ENCODE assay signal across 13 cellular contexts in genomic region chr5:170554566-170555267, GRCh38. TPM values are rescaled to one million over a fixed set of nuclear protein-coding genes. Genes with fewer than 3 reads are reported as not detected.
A peak's percentile ranks its signal among the peaks of the same experiment; 100 is the strongest.
DNase-seq lines count a peak whose midpoint lies in the region; ATAC-seq and TF ChIP-seq lines count a peak whose summit lies in the region.
"Had no signal": no experiment of that assay in that cellular context is flagged by ENCODE, and none has a peak within 500 bp of the region (broad histone marks: within the 10 kb centered on the region; RNA-seq: fewer than 3 reads in every experiment).

No MANE protein-coding gene starts in this region.

- H3K4me3 ChIP-seq in HEK293 (ENCODE audit: low read depth, low read length) (no peak overlapping the region), fibroblast of lung (replicated peaks in 1 of 4; ENCODE audit: control extremely low read depth in 1 of 4, insufficient read depth in 1 of 4, low read depth in 3 of 4, low read length in 4 of 4) (no peak overlapping the region), parathyroid adenoma (ENCODE audit: low read depth, low read length) (no peak overlapping the region)
- no peak overlapping the region for H3K4me3 ChIP-seq in CD4-positive, alpha-beta memory T cell (ENCODE audit: low read length in 2 of 2)
- H3K4me3 ChIP-seq: cardiac muscle cell, suprapubic skin had no signal

- H3K36me3 ChIP-seq in HEK293 (ENCODE audit: control insufficient read depth in 2 of 2, insufficient read depth in 1 of 2, low read length in 2 of 2) (no peaks in the 10 kb centered on the region), fibroblast of lung (ENCODE audit: control insufficient read depth, insufficient read depth, low read length) (no peaks in the 10 kb centered on the region), parathyroid adenoma (ENCODE audit: control insufficient read depth, insufficient read depth, low read length) (no peaks in the 10 kb centered on the region)
- H3K36me3 ChIP-seq in CD4-positive, alpha-beta memory T cell (ENCODE audit: insufficient read depth, low read length): no peaks in the 10 kb centered on the region
- H3K36me3 ChIP-seq: cardiac muscle cell, suprapubic skin had no signal

- H3K4me2 ChIP-seq in fibroblast of lung (ENCODE audit: extremely low read depth, insufficient read depth, low read length): peak overlapping the region; percentile 8
- H3K4me2 ChIP-seq in parathyroid adenoma (ENCODE audit: low read length): no peak overlapping the region

- H3K79me2 ChIP-seq in fibroblast of lung (ENCODE audit: control insufficient read depth, insufficient read depth, low read length) (no peaks in the 10 kb centered on the region), parathyroid adenoma (peaks cover 3% of the 10 kb centered on the region)

- H3K27ac Mint-ChIP-seq in CD4-positive, alpha-beta memory T cell: no peak overlapping the region
- H3K27ac Mint-ChIP-seq in WTC11: no peak overlapping the region

- no peak for TF ChIP-seq CTCF in HEK293 (tag by site-specific recombination; IDR thresholded peaks at IDR 0.05)
- TF ChIP-seq CTCF in fibroblast of lung (conservative IDR thresholded peaks at IDR 0.05 in 1 of 2, IDR thresholded peaks at IDR 0.05 in 1 of 2; ENCODE audit: low read depth in 1 of 2, low read length in 2 of 2): no peak
- no peak for TF ChIP-seq CTCF in parathyroid adenoma (IDR thresholded peaks at IDR 0.05)
- TF ChIP-seq CTCF in WTC11 (IDR thresholded peaks at IDR 0.05): no peak

- H2AFZ ChIP-seq in fibroblast of lung (ENCODE audit: low read length) (no peak overlapping the region), parathyroid adenoma (peak overlapping the region; percentile 27)

- H3K9ac ChIP-seq in fibroblast of lung (ENCODE audit: insufficient read depth, low read length) (no peak overlapping the region), parathyroid adenoma (no peak overlapping the region)

- H3K4me1 Mint-ChIP-seq in CD4-positive, alpha-beta memory T cell: no peaks in the 10 kb centered on the region
- peaks cover 6% of the 10 kb centered on the region; the same call in 1 of the 2 replicates for H3K4me1 Mint-ChIP-seq in WTC11

- peaks cover 0 to 2% (median 0%) of the 10 kb centered on the region in 8 donors for H3K9me3 Mint-ChIP-seq in CD4-positive, alpha-beta memory T cell
- H3K9me3 Mint-ChIP-seq in WTC11: no peaks in the 10 kb centered on the region

- H3K27ac ChIP-seq in HEK293 (ENCODE audit: extremely low read depth, low read depth, low read length): no peak overlapping the region; the same call in 1 of the 2 replicates
- no peak overlapping the region for H3K27ac ChIP-seq in fibroblast of lung (ENCODE audit: insufficient read depth, low read length)
- no peak overlapping the region for H3K27ac ChIP-seq in parathyroid adenoma
- no peak overlapping the region for H3K27ac ChIP-seq in CD4-positive, alpha-beta memory T cell (ENCODE audit: low read depth, low read length)
- H3K27ac ChIP-seq: cardiac muscle cell, suprapubic skin had no signal

- peak; percentile 73 for DNase-seq in NCI-H2171 treated with DMSO at 0.1 percent for 48 hours (lab: John Stamatoyannopoulos, UW)
- DNase-seq in fibroblast of lung (ENCODE audit: low read depth in 2 of 2): peak; percentile 53 to 71
- no peak for DNase-seq in CD4-positive, alpha-beta memory T cell
- no peak for DNase-seq in WTC11 (ENCODE audit: low spot score)
- DNase-seq in RKO (ENCODE audit: low spot score): no peak
- DNase-seq: activated CD4-positive, alpha-beta T cell treated with anti-CD3 and anti-CD28 coated beads for 48 hours had no signal

- POLR2A ChIA-PET in HEK293 (lab: Yijun Ruan, JAX) (no interaction called here), WTC11 (lab: Charles Lee) (interaction anchor here (0.6 kb wide), 1 partner anchor 20 kb away, joined by 3 read pairs; no protein-coding TSS in a partner anchor)
- POLR2A ChIA-PET in CD4-positive, alpha-beta memory T cell (lab: Charles Lee; ENCODE audit: partially characterized antibody): no interaction called here

- H3K27me3 ChIP-seq in fibroblast of lung (ENCODE audit: control insufficient read depth, insufficient read depth, low read length): no peaks in the 10 kb centered on the region
- H3K27me3 ChIP-seq in parathyroid adenoma (ENCODE audit: control insufficient read depth, insufficient read depth, low read length): no peaks in the 10 kb centered on the region
- H3K27me3 ChIP-seq in CD4-positive, alpha-beta memory T cell (ENCODE audit: insufficient read depth, low read length): no peaks in the 10 kb centered on the region
- H3K27me3 ChIP-seq: cardiac muscle cell had no signal

- CTCF ChIA-PET in HEK293 (lab: Yijun Ruan, JAX) (interaction anchor here (0.6 to 1.9 kb wide), 3 partner anchors 79 to 1359 kb away, joined by 3 to 4 read pairs (median 4); no protein-coding TSS in a partner anchor), WTC11 (lab: Charles Lee) (interaction anchor here (1.5 kb wide), 1 partner anchor 48 kb away, joined by 4 read pairs; no protein-coding TSS in a partner anchor)
- CTCF ChIA-PET in CD4-positive, alpha-beta memory T cell (lab: Charles Lee; ENCODE audit: partially characterized antibody): no interaction called here

- no peak for ATAC-seq in WTC11
- ATAC-seq in HG03280 (IDR thresholded peaks at IDR 0.05; ENCODE audit: unreplicated experiment): no peak
- ATAC-seq: sciatic nerve had no signal

- H3K9me3 ChIP-seq in HEK293 (ENCODE audit: control insufficient read depth, insufficient read depth, low read depth, low read length): no peaks in the 10 kb centered on the region
- no peaks in the 10 kb centered on the region for H3K9me3 ChIP-seq in fibroblast of lung (ENCODE audit: control insufficient read depth, insufficient read depth, low read depth, low read length)
- no peaks in the 10 kb centered on the region for H3K9me3 ChIP-seq in parathyroid adenoma (ENCODE audit: control insufficient read depth, low read length)
- no peaks in the 10 kb centered on the region for H3K9me3 ChIP-seq in CD4-positive, alpha-beta memory T cell (ENCODE audit: control insufficient read depth in 1 of 2, low read length in 2 of 2)
- H3K9me3 ChIP-seq: suprapubic skin had no signal

- no peaks in the 10 kb centered on the region for H3K4me1 ChIP-seq in HEK293 (ENCODE audit: control insufficient read depth, insufficient read depth, low read length)
- no peaks in the 10 kb centered on the region for H3K4me1 ChIP-seq in fibroblast of lung (ENCODE audit: control insufficient read depth, extremely low read depth, insufficient read depth, low read length)
- peaks cover 23% of the 10 kb centered on the region for H3K4me1 ChIP-seq in parathyroid adenoma
- no peaks in the 10 kb centered on the region for H3K4me1 ChIP-seq in CD4-positive, alpha-beta memory T cell (ENCODE audit: insufficient read depth, low read length)

- H3K27me3 Mint-ChIP-seq in CD4-positive, alpha-beta memory T cell: peaks cover 17 to 19% of the 10 kb centered on the region in 2 donors
- no peaks in the 10 kb centered on the region for H3K27me3 Mint-ChIP-seq in WTC11 (ENCODE audit: low read depth)

- no peaks in the 10 kb centered on the region for H3K36me3 Mint-ChIP-seq in CD4-positive, alpha-beta memory T cell
- no peaks in the 10 kb centered on the region for H3K36me3 Mint-ChIP-seq in WTC11

- no peak overlapping the region for H3K4me3 Mint-ChIP-seq in CD4-positive, alpha-beta memory T cell
- H3K4me3 Mint-ChIP-seq in WTC11: no peak overlapping the region

- H4K20me1 ChIP-seq in fibroblast of lung (ENCODE audit: control insufficient read depth, extremely low read depth, insufficient read depth, low read length): no peaks in the 10 kb centered on the region

- intact Hi-C loops in CD4-positive, alpha-beta memory T cell (cut with micrococcal nuclease): no loop called here

TF ChIP-seq in HEK293, 187 proteins besides CTCF, POLR2A, EP300 and RAD21 (continues in another document):
- peak; percentile 52; the same call in 1 of the 2 replicates for TF ChIP-seq ZNF366 (tag by site-specific recombination; conservative IDR thresholded peaks at IDR 0.05)

TF ChIP-seq in WTC11, 78 proteins besides CTCF, POLR2A, EP300 and RAD21:
- TF ChIP-seq ZNF121 (CRISPR knock-in tag; IDR thresholded peaks at IDR 0.05) (no peak), OVOL2 (CRISPR knock-in tag; IDR thresholded peaks at IDR 0.05; ENCODE audit: borderline replicate concordance) (no peak), ATF1 (CRISPR knock-in tag; IDR thresholded peaks at IDR 0.05) (no peak), GTF2I (CRISPR knock-in tag; conservative IDR thresholded peaks at IDR 0.05) (no peak), TEAD4 (CRISPR knock-in tag; IDR thresholded peaks at IDR 0.05) (no peak), SOX15 (CRISPR knock-in tag; IDR thresholded peaks at IDR 0.05) (no peak), ZNF416 (CRISPR knock-in tag; IDR thresholded peaks at IDR 0.05) (no peak)
- TF ChIP-seq, protein P1, sequence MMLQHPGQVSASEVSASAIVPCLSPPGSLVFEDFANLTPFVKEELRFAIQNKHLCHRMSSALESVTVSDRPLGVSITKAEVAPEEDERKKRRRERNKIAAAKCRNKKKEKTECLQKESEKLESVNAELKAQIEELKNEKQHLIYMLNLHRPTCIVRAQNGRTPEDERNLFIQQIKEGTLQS (CRISPR knock-in tag; conservative IDR thresholded peaks at IDR 0.05): no peak
- TF ChIP-seq, protein P2, sequence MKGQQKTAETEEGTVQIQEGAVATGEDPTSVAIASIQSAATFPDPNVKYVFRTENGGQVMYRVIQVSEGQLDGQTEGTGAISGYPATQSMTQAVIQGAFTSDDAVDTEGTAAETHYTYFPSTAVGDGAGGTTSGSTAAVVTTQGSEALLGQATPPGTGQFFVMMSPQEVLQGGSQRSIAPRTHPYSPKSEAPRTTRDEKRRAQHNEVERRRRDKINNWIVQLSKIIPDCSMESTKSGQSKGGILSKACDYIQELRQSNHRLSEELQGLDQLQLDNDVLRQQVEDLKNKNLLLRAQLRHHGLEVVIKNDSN (CRISPR knock-in tag; IDR thresholded peaks at IDR 0.05): no peak
- TF ChIP-seq, protein P3, sequence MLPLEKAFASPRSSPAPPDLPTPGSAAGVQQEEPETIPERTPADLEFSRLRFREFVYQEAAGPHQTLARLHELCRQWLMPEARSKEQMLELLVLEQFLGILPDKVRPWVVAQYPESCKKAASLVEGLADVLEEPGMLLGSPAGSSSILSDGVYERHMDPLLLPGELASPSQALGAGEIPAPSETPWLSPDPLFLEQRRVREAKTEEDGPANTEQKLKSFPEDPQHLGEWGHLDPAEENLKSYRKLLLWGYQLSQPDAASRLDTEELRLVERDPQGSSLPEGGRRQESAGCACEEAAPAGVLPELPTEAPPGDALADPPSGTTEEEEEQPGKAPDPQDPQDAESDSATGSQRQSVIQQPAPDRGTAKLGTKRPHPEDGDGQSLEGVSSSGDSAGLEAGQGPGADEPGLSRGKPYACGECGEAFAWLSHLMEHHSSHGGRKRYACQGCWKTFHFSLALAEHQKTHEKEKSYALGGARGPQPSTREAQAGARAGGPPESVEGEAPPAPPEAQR (CRISPR knock-in tag; IDR thresholded peaks at IDR 0.05): no peak

RNA-seq across cellular contexts. Expression of gene KCNIP1, which starts 50.9 kb away (rescaled TPM):
- total RNA-seq in fibroblast of lung (not detected in 2 replicates), WTC11 (2021) (0.59 to 0.82 TPM (median 0.80 TPM) in 3 replicates)
- 0.08 TPM in 1 of 2 replicates, not detected in the other for polyA plus RNA-seq in fibroblast of lung
- polyA plus RNA-seq in fibroblast of lung (2012): not detected in 2 replicates
- polyA minus RNA-seq in fibroblast of lung (ENCODE audit: low replicate concordance): not detected in 2 replicates
- total RNA-seq in CD4-positive, alpha-beta memory T cell: not detected
- polyA plus RNA-seq in CD4-positive, alpha-beta memory T cell: not detected
- total RNA-seq: myocyte had no signal
- polyA plus RNA-seq: cardiac muscle cell had no signal

Comparison
In these comparisons a context has a peak if more than half of its experiments do, and no peak if none do; other contexts are left out.
1. DNase-seq: peak in NCI-H2171 treated with DMSO at 0.1 percent for 48 hours (single experiment) and fibroblast of lung (2 of 2); none in CD4-positive, alpha-beta memory T cell (0 of 5), WTC11 (single experiment) and RKO (single experiment).
2. Of the 8 proteins assayed by ChIP-seq in both HEK293 and WTC11: peak only in HEK293: ZNF423; only in WTC11: none; in both: none; in neither: 7.